In genomic region chr15:75053748-75054125, GRCh38 we compare ENCODE assay signal across 2 cellular contexts.
TF ChIP-seq lines count a peak whose summit lies in the region.

No MANE protein-coding gene starts in this region.

TF ChIP-seq in HepG2, 621 proteins besides CTCF, POLR2A, EP300 and RAD21:
- TF ChIP-seq ATF3 (CRISPR knock-in tag; IDR thresholded peaks at IDR 0.05) (no peak), KIAA2018 (CRISPR knock-in tag; IDR thresholded peaks at IDR 0.05; ENCODE audit: borderline replicate concordance) (no peak), SOX6 (IDR thresholded peaks at IDR 0.05) (no peak), SOX6 (CRISPR knock-in tag; IDR thresholded peaks at IDR 0.05) (no peak), ARID5B (CRISPR knock-in tag; IDR thresholded peaks at IDR 0.05) (no peak), YY1 (IDR thresholded peaks at IDR 0.05; ENCODE audit: insufficient read depth, insufficient replicate concordance, low read depth, low read length) (no peak), ZFP1 (CRISPR knock-in tag; IDR thresholded peaks at IDR 0.05) (no peak), PAF1 (CRISPR knock-in tag; IDR thresholded peaks at IDR 0.05) (no peak), RARG (CRISPR knock-in tag; IDR thresholded peaks at IDR 0.05; ENCODE audit: low read depth) (no peak), STAG1 (CRISPR knock-in tag; IDR thresholded peaks at IDR 0.05) (no peak), ZNF234 (CRISPR knock-in tag; conservative IDR thresholded peaks at IDR 0.05) (no peak), ZNF549 (CRISPR knock-in tag; IDR thresholded peaks at IDR 0.05) (no peak), ZNF772 (CRISPR knock-in tag; IDR thresholded peaks at IDR 0.05) (no peak), RORA (CRISPR knock-in tag; IDR thresholded peaks at IDR 0.05) (no peak), CBX5 (CRISPR knock-in tag; IDR thresholded peaks at IDR 0.05; ENCODE audit: borderline replicate concordance) (no peak), BORCS8-MEF2B (CRISPR knock-in tag; IDR thresholded peaks at IDR 0.05) (no peak), ZKSCAN1 (IDR thresholded peaks at IDR 0.05; ENCODE audit: low read length) (no peak)

TF ChIP-seq in GM12878, 131 proteins besides CTCF, POLR2A, EP300 and RAD21:
- no peak for TF ChIP-seq RELA (IDR thresholded peaks at IDR 0.05; ENCODE audit: borderline replicate concordance, partially characterized antibody)
- no peak for TF ChIP-seq TAF1 (IDR thresholded peaks at IDR 0.05; ENCODE audit: borderline replicate concordance, low read depth, low read length)
- no peak for TF ChIP-seq ZSCAN29 (IDR thresholded peaks at IDR 0.05)
- no peak for TF ChIP-seq CHD4 (IDR thresholded peaks at IDR 0.05)
- no peak for TF ChIP-seq SMARCA5 (IDR thresholded peaks at IDR 0.05)
- TF ChIP-seq ZNF687 (IDR thresholded peaks at IDR 0.05) = no peak
- TF ChIP-seq SUPT20H (IDR thresholded peaks at IDR 0.05; ENCODE audit: borderline replicate concordance, control insufficient read depth, low read depth, low read length) = no peak
- no peak for TF ChIP-seq CEBPB (IDR thresholded peaks at IDR 0.05; ENCODE audit: borderline replicate concordance in 1 of 2, low read depth in 2 of 2, low read length in 2 of 2)
- TF ChIP-seq SPI1 (IDR thresholded peaks at IDR 0.05; ENCODE audit: borderline replicate concordance, insufficient read depth, low read depth, low read length) = no peak
- TF ChIP-seq PKNOX1 (IDR thresholded peaks at IDR 0.05) = no peak
- no peak for TF ChIP-seq HDAC2 (IDR thresholded peaks at IDR 0.05)
- no peak for TF ChIP-seq NFIC (IDR thresholded peaks at IDR 0.05; ENCODE audit: low read depth, low read length)
- TF ChIP-seq E2F8 (IDR thresholded peaks at IDR 0.05; ENCODE audit: low read depth, partially characterized antibody) = no peak
- TF ChIP-seq GABPA (IDR thresholded peaks at IDR 0.05; ENCODE audit: low read depth) = no peak
- no peak for TF ChIP-seq TCF3 (IDR thresholded peaks at IDR 0.05; ENCODE audit: borderline replicate concordance, insufficient read depth, low read depth, low read length)
- no peak for TF ChIP-seq RB1 (IDR thresholded peaks at IDR 0.05; ENCODE audit: borderline replicate concordance)
- TF ChIP-seq TBL1XR1 (IDR thresholded peaks at IDR 0.05; ENCODE audit: low read depth, low read length) = no peak
- no peak for TF ChIP-seq CBX5 (IDR thresholded peaks at IDR 0.05; ENCODE audit: low read depth)
- TF ChIP-seq USF2 (IDR thresholded peaks at IDR 0.05; ENCODE audit: borderline replicate concordance, low read depth, low read length) = no peak
